Comparison of ENCODE assay signal across 9 cellular contexts in the genomic region with DNA sequence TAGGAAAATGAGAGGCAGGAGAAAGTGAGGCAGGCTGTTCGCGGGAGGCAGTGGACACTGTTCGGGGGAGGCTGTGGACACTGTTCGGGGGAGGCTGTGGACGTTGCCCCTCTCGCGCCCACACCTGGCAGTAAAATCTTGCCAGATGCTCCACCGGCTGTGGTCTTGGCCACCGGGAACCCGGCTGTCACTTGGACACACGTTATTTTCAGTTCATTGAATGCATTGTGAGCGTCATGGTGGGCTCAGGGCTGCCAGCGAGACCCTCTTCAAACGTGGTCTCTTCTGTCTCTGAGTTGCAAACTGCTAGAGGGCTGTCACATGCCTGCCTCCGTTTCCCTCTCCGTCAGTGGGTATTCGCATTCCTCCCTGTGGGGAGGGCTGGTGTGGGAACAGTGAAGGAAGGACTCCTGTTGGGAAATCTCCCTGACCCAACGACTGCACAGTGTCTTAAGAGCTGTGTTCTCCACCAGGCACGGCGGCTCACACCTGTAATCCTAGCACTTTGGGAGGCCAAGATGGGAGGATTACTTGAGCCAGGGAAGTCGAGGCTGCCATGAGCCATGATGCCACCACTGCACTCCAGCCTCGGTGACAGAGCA. TPM values are rescaled to one million over a fixed set of nuclear protein-coding genes. Genes with fewer than 3 reads are reported as not detected.
DNase-seq lines count a peak whose midpoint lies in the region; ATAC-seq, FAIRE-seq and TF ChIP-seq lines count a peak whose summit lies in the region.
"Had no signal": no experiment of that assay in that cellular context is flagged by ENCODE, and none has a peak within 500 bp of the region (broad histone marks: within the 10 kb centered on the region; RNA-seq: fewer than 3 reads in every experiment).

No MANE protein-coding gene starts in this region.

- H3K4me1 Mint-ChIP-seq in activated T-cell treated with anti-CD3 and anti-CD28 coated beads, Interleukin-2, amount 50 U/mL, for 72 hours (ENCODE audit: low read depth), result peaks cover 20% of the 10 kb centered on the region

- no peaks in the 10 kb centered on the region for H3K9me3 Mint-ChIP-seq in activated T-cell treated with anti-CD3 and anti-CD28 coated beads, Interleukin-2, amount 50 U/mL, for 72 hours

- FAIRE-seq in RCC 7860 (lab: Jason Lieb, UNC), result no peak

- DNase-seq in activated T-cell treated with anti-CD3 and anti-CD28 coated beads, Interleukin-2, amount 50 U/mL, for 72 hours, result no peak
- DNase-seq in activated T-cell treated with anti-CD3 and anti-CD28 coated beads, Interleukin-2, amount 50 U/mL, for 1 hour, result no peak
- no peak for DNase-seq in astrocyte of the spinal cord (ENCODE audit: low read depth, low spot score)
- no peak for DNase-seq in lung (ENCODE audit: low spot score)
- DNase-seq in tibial nerve (ENCODE audit: low spot score in 2 of 2), result no peak
- DNase-seq in RCC 7860 (ENCODE audit: low spot score), result no peak
- DNase-seq: hypothalamus had no signal

- TF ChIP-seq EP300 in tibial nerve (IDR thresholded peaks at IDR 0.05), result no peak

- peaks cover 0 to 12% of the 10 kb centered on the region in 2 donors for H3K4me1 ChIP-seq in lung (ENCODE audit: control insufficient read depth in 2 of 2, insufficient read depth in 2 of 2, low read length in 2 of 2)
- H3K4me1 ChIP-seq in tibial nerve, result peaks cover 0 to 45% (median 15%) of the 10 kb centered on the region in 4 donors

- peak overlapping the region; percentile 75 for H3K4me3 Mint-ChIP-seq in activated T-cell treated with anti-CD3 and anti-CD28 coated beads, Interleukin-2, amount 50 U/mL, for 72 hours

- no peaks in the 10 kb centered on the region for H3K27me3 ChIP-seq in lung (ENCODE audit: control insufficient read depth, insufficient read depth)
- H3K27me3 ChIP-seq in tibial nerve, result no peaks in the 10 kb centered on the region

- H3K27ac ChIP-seq in lung (ENCODE audit: low read depth in 1 of 2, low read length in 1 of 2) (no peak overlapping the region), tibial nerve (peak overlapping the region in 2 of 4 donors; percentile 66 to 71)

- H3K36me3 ChIP-seq in lung (ENCODE audit: control insufficient read depth in 2 of 2, insufficient read depth in 2 of 2, low read length in 2 of 2) (no peaks in the 10 kb centered on the region), tibial nerve (peaks cover 0 to 10% (median 0%) of the 10 kb centered on the region in 3 donors)

- no peak for TF ChIP-seq POLR2A in tibial nerve (IDR thresholded peaks at IDR 0.05)

- H3K36me3 Mint-ChIP-seq in activated T-cell treated with anti-CD3 and anti-CD28 coated beads, Interleukin-2, amount 50 U/mL, for 72 hours (ENCODE audit: insufficient read depth in 2 of 2), result no peaks in the 10 kb centered on the region

- H3K4me3 ChIP-seq in astrocyte of the spinal cord (ENCODE audit: low read depth, low read length) (peak overlapping the region; percentile 35), lung (peak overlapping the region; percentile 43), tibial nerve (peak overlapping the region; percentile 36 to 75 (median 54))

- no peak for ATAC-seq in activated T-cell treated with anti-CD3 and anti-CD28 coated beads, Interleukin-2, amount 50 U/mL, for 72 hours (replicated peaks in 1 of 2)
- ATAC-seq in lung (ENCODE audit: insufficient read depth, low FRiP score) (no peak), HG03159 (IDR thresholded peaks at IDR 0.05; ENCODE audit: unreplicated experiment) (no peak), HG03095 (IDR thresholded peaks at IDR 0.05; ENCODE audit: unreplicated experiment) (no peak)

- in situ Hi-C loops in astrocyte of the spinal cord (cut with HindIII; ENCODE audit: low sequenced_read_pairs), result no loop called here

- TF ChIP-seq CTCF in astrocyte of the spinal cord (IDR thresholded peaks at IDR 0.05; ENCODE audit: low read depth, low read length) (no peak), lung (IDR thresholded peaks at IDR 0.05; ENCODE audit: control extremely low read depth, extremely low read depth) (no peak), tibial nerve (IDR thresholded peaks at IDR 0.05) (no peak)

- H3K27ac Mint-ChIP-seq in activated T-cell treated with anti-CD3 and anti-CD28 coated beads, Interleukin-2, amount 50 U/mL, for 72 hours, result no peak overlapping the region

- WGBS in lung, 2 donors, result 50 to 61% methylated on average over 22 of the region's 22 CpGs
- WGBS in tibial nerve, 2 donors, result 42 to 43% methylated on average over 22 of the region's 22 CpGs

- H3K27me3 Mint-ChIP-seq in activated T-cell treated with anti-CD3 and anti-CD28 coated beads, Interleukin-2, amount 50 U/mL, for 72 hours (ENCODE audit: low read depth), result no peaks in the 10 kb centered on the region

- H3K9me3 ChIP-seq in lung (ENCODE audit: control insufficient read depth in 2 of 2, insufficient read depth in 1 of 2, low read length in 1 of 2), result no peaks in the 10 kb centered on the region
- no peaks in the 10 kb centered on the region for H3K9me3 ChIP-seq in tibial nerve

RNA-seq across cellular contexts. Expression of gene PRR5, which starts 1.4 kb away (rescaled TPM):
- 10 to 100 TPM; 11.7 to 12.0 TPM for total RNA-seq in activated T-cell treated with anti-CD3 and anti-CD28 coated beads, Interleukin-2, amount 50 U/mL, for 72 hours
- 10 to 100 TPM; 11.8 to 17.3 TPM for total RNA-seq in lung
- polyA plus RNA-seq in lung, result 10 to 100 TPM in 1 of 2 donors, 1 to 10 TPM in 1; 9.1 to 10.4 TPM
- 10 to 100 TPM; 40.4 to 68.4 (median 42.5) TPM for total RNA-seq in tibial nerve

RNA-seq across cellular contexts. Expression of gene ARHGAP8, which starts 49.0 kb away (rescaled TPM):
- total RNA-seq in activated T-cell treated with anti-CD3 and anti-CD28 coated beads, Interleukin-2, amount 50 U/mL, for 72 hours, result 1 to 10 TPM; 2.8 to 4.4 TPM
- total RNA-seq in lung (10 to 100 TPM; 12.1 to 20.9 TPM), tibial nerve (1 to 10 TPM; 1.7 to 5.7 (median 3.0) TPM)
- 10 to 100 TPM in 1 of 2 donors, 1 to 10 TPM in 1; 6.8 to 21.6 TPM for polyA plus RNA-seq in lung
